ENCODE assay signal across 34 cellular contexts in genomic region chr4:9894604-9895361, GRCh38.
DNase-seq lines count a peak whose midpoint lies in the region; ATAC-seq, FAIRE-seq and TF ChIP-seq lines count a peak whose summit lies in the region.
"Had no signal": no experiment of that assay in that cellular context is flagged by ENCODE, and none has a peak within 500 bp of the region (broad histone marks: within the 10 kb centered on the region; RNA-seq: fewer than 3 reads in every experiment).

No MANE protein-coding gene starts in this region.

- H3K9me2 ChIP-seq in GM23248 (ENCODE audit: insufficient read depth) = no peaks in the 10 kb centered on the region
- H3K9me2 ChIP-seq: SK-N-SH had no signal

- no peaks in the 10 kb centered on the region; the same call in 1 of the 2 replicates for H3K27me3 ChIP-seq in GM23248 (replicated peaks; ENCODE audit: insufficient read depth)
- no peaks in the 10 kb centered on the region for H3K27me3 ChIP-seq in gastroesophageal sphincter
- no peaks in the 10 kb centered on the region for H3K27me3 ChIP-seq in ovary
- H3K27me3 ChIP-seq: neural progenitor cell, uterus had no signal

- no peaks in the 10 kb centered on the region for H3K79me2 ChIP-seq in GM23248 (ENCODE audit: insufficient read depth)

- no peak overlapping the region for H3K4me3 ChIP-seq in A549
- H3K4me3 ChIP-seq in GM23248 = no peak overlapping the region
- no peak overlapping the region for H3K4me3 ChIP-seq in gastroesophageal sphincter
- H3K4me3 ChIP-seq in ovary = no peak overlapping the region
- H3K4me3 ChIP-seq: coronary artery, neural progenitor cell, spleen, thoracic aorta, uterus had no signal

- no peak for TF ChIP-seq EP300 in A549 (IDR thresholded peaks at IDR 0.05)
- TF ChIP-seq EP300 in gastroesophageal sphincter (IDR thresholded peaks at IDR 0.05) = no peak
- no peak for TF ChIP-seq EP300 in ovary (IDR thresholded peaks at IDR 0.05)

- no peaks in the 10 kb centered on the region for H4K20me1 ChIP-seq in GM23248 (ENCODE audit: insufficient read depth)

- H3K9me3 ChIP-seq in A549 (no peaks in the 10 kb centered on the region), GM23248 (ENCODE audit: low read depth) (no peaks in the 10 kb centered on the region), gastroesophageal sphincter (no peaks in the 10 kb centered on the region), ovary (no peaks in the 10 kb centered on the region)
- H3K9me3 ChIP-seq: SK-N-SH, spleen, thoracic aorta, uterus had no signal

- ATAC-seq in A549 (no peak), gastroesophageal sphincter (no peak), HG03135 (IDR thresholded peaks at IDR 0.05; ENCODE audit: unreplicated experiment) (no peak)
- ATAC-seq: left cardiac atrium; stimulated activated naive CD8-positive, alpha-beta T cell treated with anti-CD3 and anti-CD28 coated beads, Interleukin-15, amount 100 ng/mL, for 72 hours had no signal

- H3K36me3 ChIP-seq in GM23248 (ENCODE audit: low read depth) (no peaks in the 10 kb centered on the region), gastroesophageal sphincter (no peaks in the 10 kb centered on the region), ovary (no peaks in the 10 kb centered on the region)
- H3K36me3 ChIP-seq: neural progenitor cell, spleen, thoracic aorta, uterus had no signal

- no peak for TF ChIP-seq POLR2A in A549 (IDR thresholded peaks at IDR 0.05; ENCODE audit: low read length)
- TF ChIP-seq POLR2A in gastroesophageal sphincter (IDR thresholded peaks at IDR 0.05) = no peak
- no peak for TF ChIP-seq POLR2A in ovary (IDR thresholded peaks at IDR 0.05)

- CTCF ChIA-PET in A549 (lab: Yijun Ruan, JAX) = no interaction called here

- intact Hi-C loops in ovary (cut with DNase I) = no loop called here

- no peak for TF ChIP-seq CTCF in A549 (IDR thresholded peaks at IDR 0.05)
- no peak for TF ChIP-seq CTCF in gastroesophageal sphincter (IDR thresholded peaks at IDR 0.05)
- TF ChIP-seq CTCF in ovary (IDR thresholded peaks at IDR 0.05) = no peak

- H3F3A ChIP-seq in GM23248 (ENCODE audit: insufficient read depth) = no peaks in the 10 kb centered on the region

- no peak for FAIRE-seq in A549 (lab: Jason Lieb, UNC)
- FAIRE-seq: A204.1, D721Med had no signal

- no peak overlapping the region for H2AFZ ChIP-seq in GM23248
- H2AFZ ChIP-seq: neural progenitor cell had no signal

- 10% methylated on average over 4 of the region's 4 CpGs for WGBS in A549 (ENCODE audit: missing lambda C conversion rate)
- 7 to 9% methylated on average over 4 of the region's 4 CpGs for WGBS in GM23248 (ENCODE audit: low coverage in 1 of 2, low lambda C conversion rate in 2 of 2, missing lambda C conversion rate in 2 of 2), 2 experiments
- WGBS in gastroesophageal sphincter (ENCODE audit: low coverage in 1 of 2), 2 donors = 52 to 59% methylated on average over 4 of the region's 4 CpGs
- WGBS in ovary, 3 donors = 63 to 75% (median 73%) methylated on average over 4 of the region's 4 CpGs

- H3K4me2 ChIP-seq in A549 = no peak overlapping the region
- no peak overlapping the region for H3K4me2 ChIP-seq in GM23248 (ENCODE audit: unreplicated experiment)
- H3K4me2 ChIP-seq: neural progenitor cell, SK-N-SH had no signal

- no peaks in the 10 kb centered on the region for H3K4me1 ChIP-seq in A549
- H3K4me1 ChIP-seq in GM23248 (ENCODE audit: insufficient read depth) = no peaks in the 10 kb centered on the region
- no peaks in the 10 kb centered on the region for H3K4me1 ChIP-seq in gastroesophageal sphincter
- no peaks in the 10 kb centered on the region for H3K4me1 ChIP-seq in ovary (ENCODE audit: insufficient read depth)
- H3K4me1 ChIP-seq: uterus had no signal

- H3K27ac ChIP-seq in A549 = no peak overlapping the region
- H3K27ac ChIP-seq in GM23248 = no peak overlapping the region
- no peak overlapping the region for H3K27ac ChIP-seq in gastroesophageal sphincter
- no peak overlapping the region for H3K27ac ChIP-seq in ovary
- H3K27ac ChIP-seq: coronary artery, epithelial cell of prostate, HL-60, neural progenitor cell, spleen, thoracic aorta, uterus had no signal

- in situ Hi-C loops in GM23248 (cut with MboI) = no loop called here

- no peak overlapping the region for H3K9ac ChIP-seq in GM23248
- H3K9ac ChIP-seq: neural progenitor cell, SK-N-SH had no signal

- DNase-seq in A549 (ENCODE audit: low read depth in 1 of 2, low spot score in 1 of 2) (no peak), GM23248 (peak; percentile 14), NOMO-1 treated with DMSO at 0.1 percent for 48 hours (lab: John Stamatoyannopoulos, UW; ENCODE audit: unreplicated experiment) (peak; percentile 79), left kidney (ENCODE audit: low read depth, low spot score) (peak; percentile 53), ovary (no peak)
- DNase-seq in activated CD8-positive, alpha-beta memory T cell treated with anti-CD3 and anti-CD28 coated beads for 24 hours = no peak
- DNase-seq: activated CD4-positive, alpha-beta T cell treated with anti-CD3 and anti-CD28 coated beads, Interleukin-2, amount 50 U/mL, for 4 hours; activated CD4-positive, CD25-positive, alpha-beta regulatory T cell; activated naive CD4-positive, alpha-beta T cell; activated T-cell treated with anti-CD3 and anti-CD28 coated beads, Interleukin-2, amount 50 U/mL, for 48 hours; AML-193; caudate nucleus; CD4-positive, alpha-beta memory T cell; effector memory CD4-positive, alpha-beta T cell; H7; immature natural killer cell; left cardiac atrium; NCI-H146; NCI-H526; right cardiac atrium; SK-N-SH; spleen; stimulated activated CD4-positive, alpha-beta T cell treated with anti-CD3 and anti-CD28 coated beads, Interleukin-2, amount 100 ng/mL, for 48 hours; stimulated activated naive CD8-positive, alpha-beta T cell treated with anti-CD3 and anti-CD28 coated beads, Interleukin-15, amount 100 ng/mL, for 72 hours; uterus had no signal

- TF ChIP-seq RAD21 in A549 (conservative IDR thresholded peaks at IDR 0.05 in 1 of 2, IDR thresholded peaks at IDR 0.05 in 1 of 2) = no peak

- POLR2A ChIA-PET in A549 (lab: Yijun Ruan, JAX) = no interaction called here

TF ChIP-seq in A549, 52 proteins besides CTCF, POLR2A, EP300 and RAD21:
- TF ChIP-seq E2F6 (IDR thresholded peaks at IDR 0.05; ENCODE audit: borderline replicate concordance, low read depth) (no peak), ZNF302 (CRISPR knock-in tag; IDR thresholded peaks at IDR 0.05) (no peak), REST (IDR thresholded peaks at IDR 0.05) (peak; percentile 40; the same call in 1 of the 2 replicates)

Comparison
In these comparisons a context has a peak if more than half of its experiments do, and no peak if none do; other contexts are left out.
1. DNase-seq: peak in GM23248 (single experiment), NOMO-1 treated with DMSO at 0.1 percent for 48 hours (single experiment) and left kidney (single experiment); none in A549 (0 of 2), activated CD8-positive, alpha-beta memory T cell treated with anti-CD3 and anti-CD28 coated beads for 24 hours (single experiment) and ovary (0 of 5).